In genomic region chr12:102514696-102515095, GRCh38 we compare ENCODE assay signal across 8 cellular contexts. TPM values are rescaled to one million over a fixed set of nuclear protein-coding genes. Genes with fewer than 3 reads are reported as not detected.
"Had no signal": no experiment of that assay in that cellular context is flagged by ENCODE, and none has a peak within 500 bp of the region (broad histone marks: within the 10 kb centered on the region; RNA-seq: fewer than 3 reads in every experiment).

No MANE protein-coding gene starts in this region.

- H3K4me3 ChIP-seq: GM23338 had no signal

- DNase-seq: H9, HCEC 1CT, Karpas-422, KBM-7 had no signal

- H3K27ac ChIP-seq: KMS-11 had no signal

RNA-seq across cellular contexts. Expression of gene IGF1, which starts 34.3 kb away (rescaled TPM):
- total RNA-seq: GM23338, H1, H9, HT-29 had no signal
